In genomic region chr5:75234251-75234650, GRCh38 we compare ENCODE assay signal across 1 cellular context.
TF ChIP-seq lines count a peak whose summit lies in the region.

No MANE protein-coding gene starts in this region.

TF ChIP-seq in HepG2, 621 proteins besides CTCF, POLR2A, EP300 and RAD21:
- TF ChIP-seq ZNF446 (CRISPR knock-in tag; IDR thresholded peaks at IDR 0.05) (no peak), ZNF121 (CRISPR knock-in tag; IDR thresholded peaks at IDR 0.05) (peak; percentile 61; the same call in 1 of the 2 replicates)
TF ChIP-seq in HepG2: peak in this region for 1.
